In the genomic region with DNA sequence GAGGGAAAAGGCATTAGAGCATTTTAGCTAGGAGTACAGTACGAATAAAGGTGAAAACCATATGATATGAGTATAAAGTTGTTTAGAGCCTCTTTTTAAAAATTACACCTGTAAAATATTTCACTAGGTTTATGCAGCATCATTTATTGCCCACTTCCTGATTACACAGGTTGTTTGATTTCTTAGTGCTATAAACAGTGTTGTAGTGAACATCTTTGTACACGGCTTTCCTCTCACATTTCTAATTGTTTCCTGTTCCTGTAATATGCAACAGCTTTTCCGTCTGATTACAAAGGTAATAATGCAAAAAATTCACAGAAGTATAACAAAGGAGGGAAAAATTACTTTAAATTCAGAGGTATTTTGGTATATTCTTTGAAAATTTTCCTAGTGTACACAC, we compare ENCODE assay signal across 13 cellular contexts. TPM values are rescaled to one million over a fixed set of nuclear protein-coding genes. Genes with fewer than 3 reads are reported as not detected.
DNase-seq lines count a peak whose midpoint lies in the region; ATAC-seq and TF ChIP-seq lines count a peak whose summit lies in the region.
"Had no signal": no experiment of that assay in that cellular context is flagged by ENCODE, and none has a peak within 500 bp of the region (broad histone marks: within the 10 kb centered on the region; RNA-seq: fewer than 3 reads in every experiment).

No MANE protein-coding gene starts in this region.

- H3K9me3 Mint-ChIP-seq in activated naive CD4-positive, alpha-beta T cell treated with anti-CD3 and anti-CD28 coated beads, Interleukin-2, amount 50 U/mL, for 72 hours = no peaks in the 10 kb centered on the region

- H3K36me3 ChIP-seq in left ventricle myocardium inferior (peaks cover 44% of the 10 kb centered on the region), ascending aorta (peaks cover 25 to 37% of the 10 kb centered on the region in 2 donors), uterus (no peaks in the 10 kb centered on the region)

- no peak for TF ChIP-seq POLR2A in uterus (IDR thresholded peaks at IDR 0.05)

- intact Hi-C loops in left ventricle myocardium inferior (cut with micrococcal nuclease) (no loop called here), left ventricle myocardium superior (cut with micrococcal nuclease) (no loop called here), ascending aorta (cut with DNase I) (no loop called here), uterus (cut with DNase I; ENCODE audit: low total_unique reads) (no loop called here)

- H3K4me1 ChIP-seq in left ventricle myocardium inferior (peaks cover 100% of the 10 kb centered on the region), ascending aorta (peaks cover 0 to 38% of the 10 kb centered on the region in 2 donors), uterus (peaks cover 4 to 10% of the 10 kb centered on the region in 2 donors)

- CTCF ChIA-PET in HEK293T (lab: Yijun Ruan, JAX) = no interaction called here

- H3K4me3 ChIP-seq in left ventricle myocardium inferior (no peak overlapping the region), ascending aorta (no peak overlapping the region), uterus (no peak overlapping the region)

- no peak overlapping the region for H3K27ac Mint-ChIP-seq in activated naive CD4-positive, alpha-beta T cell treated with anti-CD3 and anti-CD28 coated beads, Interleukin-2, amount 50 U/mL, for 72 hours

- no peak for ATAC-seq in left ventricle myocardium superior
- ATAC-seq in activated naive CD4-positive, alpha-beta T cell treated with anti-CD3 and anti-CD28 coated beads, Interleukin-2, amount 50 U/mL, for 72 hours = no peak

- no peak for TF ChIP-seq CTCF in left ventricle myocardium inferior (IDR thresholded peaks at IDR 0.05; ENCODE audit: borderline replicate concordance)
- no peak for TF ChIP-seq CTCF in ascending aorta (IDR thresholded peaks at IDR 0.05)
- TF ChIP-seq CTCF in uterus (IDR thresholded peaks at IDR 0.05) = no peak

- H3K9me3 ChIP-seq in left ventricle myocardium inferior (replicated peaks) = no peaks in the 10 kb centered on the region
- H3K9me3 ChIP-seq in ascending aorta = no peaks in the 10 kb centered on the region
- no peaks in the 10 kb centered on the region for H3K9me3 ChIP-seq in uterus

- H3K27me3 ChIP-seq in left ventricle myocardium inferior (ENCODE audit: low read depth) (no peaks in the 10 kb centered on the region), ascending aorta (no peaks in the 10 kb centered on the region), uterus (no peaks in the 10 kb centered on the region)

- POLR2A ChIA-PET in HEK293T (lab: Yijun Ruan, JAX) = no interaction called here

- H3K36me3 Mint-ChIP-seq in activated naive CD4-positive, alpha-beta T cell treated with anti-CD3 and anti-CD28 coated beads, Interleukin-2, amount 50 U/mL, for 72 hours = peaks cover 0 to 15% of the 10 kb centered on the region in 2 donors

- DNase-seq in left ventricle myocardium inferior (no peak), left ventricle myocardium superior (no peak), ascending aorta (ENCODE audit: low spot score in 2 of 2) (no peak), lung microvascular endothelial cell (ENCODE audit: low read depth in 2 of 2) (peak; percentile 45 to 76), uterus (no peak), HEK293T (ENCODE audit: extremely low spot score) (no peak), T-helper 9 cell (no peak)
- no peak for DNase-seq in activated naive CD4-positive, alpha-beta T cell treated with anti-CD3 and anti-CD28 coated beads, Interleukin-2, amount 50 U/mL, for 72 hours (ENCODE audit: low spot score in 2 of 2)
- DNase-seq: activated CD8-positive, alpha-beta memory T cell treated with anti-CD3 and anti-CD28 coated beads for 24 hours; DMS79 treated with DMSO at 0.1 percent for 48 hours; kidney glomerular epithelial cell; SW 1271 had no signal

- H3K27ac ChIP-seq in left ventricle myocardium inferior (replicated peaks) (peak overlapping the region; percentile 98), ascending aorta (peak overlapping the region; percentile 19 to 48), uterus (peak overlapping the region; percentile 58 to 97)
- H3K27ac ChIP-seq: KMS-11 had no signal

TF ChIP-seq in HEK293T, 16 proteins besides CTCF, POLR2A, EP300 and RAD21:
- TF ChIP-seq SP1 (IDR thresholded peaks at IDR 0.05) (no peak), ZNF384 (IDR thresholded peaks at IDR 0.05) (no peak), HDGF (IDR thresholded peaks at IDR 0.05; ENCODE audit: borderline replicate concordance) (no peak), CTBP1 (IDR thresholded peaks at IDR 0.05; ENCODE audit: borderline replicate concordance) (no peak)

RNA-seq across cellular contexts. Expression of a gene that starts 13.0 kb away (rescaled TPM):
- total RNA-seq in left ventricle myocardium inferior = 165 TPM
- total RNA-seq in left ventricle myocardium superior = 153 TPM
- 306 TPM for total RNA-seq in ascending aorta
- total RNA-seq in lung microvascular endothelial cell = 226 and 509 TPM in 2 replicates
- 100 to 1,000 TPM; 143 to 299 (median 158) TPM for total RNA-seq in uterus
- 10 to 100 TPM; 19.9 to 53.5 TPM for total RNA-seq in activated naive CD4-positive, alpha-beta T cell treated with anti-CD3 and anti-CD28 coated beads, Interleukin-2, amount 50 U/mL, for 72 hours

Comparison
In these comparisons a context has a peak if more than half of its experiments do, and no peak if none do; other contexts are left out.
1. DNase-seq: peak in lung microvascular endothelial cell (2 of 2); none in left ventricle myocardium inferior (single experiment), left ventricle myocardium superior (single experiment), ascending aorta (0 of 2), uterus (0 of 2), HEK293T (single experiment), T-helper 9 cell (single experiment) and activated naive CD4-positive, alpha-beta T cell treated with anti-CD3 and anti-CD28 coated beads, Interleukin-2, amount 50 U/mL, for 72 hours (0 of 2).
2. H3K27ac ChIP-seq: peak in every context shown above with its lines; median percentile 98 in left ventricle myocardium inferior; 78 in uterus; 34 in ascending aorta.